20 cellular contexts compared by ENCODE assay signal in genomic region chr1:93475691-93476090, GRCh38.
"Had no signal": no experiment of that assay in that cellular context is flagged by ENCODE, and none has a peak within 500 bp of the region (broad histone marks: within the 10 kb centered on the region; RNA-seq: fewer than 3 reads in every experiment).

No MANE protein-coding gene starts in this region.

- H3K27ac Mint-ChIP-seq: endodermal cell, nephron had no signal

- FAIRE-seq: keratinocyte, urothelium cell line had no signal

- DNase-seq: effector CD4-positive, alpha-beta T cell; endodermal cell; gastrocnemius medialis; heart right ventricle; hypothalamus; left cardiac atrium; left ventricle myocardium inferior; lower lobe of right lung; mesenchymal stem cell; midbrain; posterior cingulate gyrus; stimulated activated CD4-positive, alpha-beta T cell treated with anti-CD3 and anti-CD28 coated beads, Interleukin-12 subunit alpha, Interleukin-12 subunit beta, amount 100 ng/mL, for 4 hours; stimulated activated naive CD4-positive, alpha-beta T cell treated with Interleukin-2 at 50 U/mL for 16 hours; trophoblast cell had no signal

- H3K27ac ChIP-seq: coronary artery, gastrocnemius medialis, heart right ventricle, left ventricle myocardium inferior, lower lobe of right lung, skin epidermis had no signal

- H3K4me3 Mint-ChIP-seq: endodermal cell, nephron had no signal

- ATAC-seq: gastrocnemius medialis, heart right ventricle, left cardiac atrium, lower lobe of right lung, sciatic nerve had no signal
